Comparison of ENCODE assay signal across 8 cellular contexts in genomic region chr11:93784152-93784934, GRCh38. TPM values are rescaled to one million over a fixed set of nuclear protein-coding genes. Genes with fewer than 3 reads are reported as not detected.
A peak's percentile ranks its signal among the peaks of the same experiment; 100 is the strongest.
DNase-seq lines count a peak whose midpoint lies in the region; ATAC-seq, FAIRE-seq and TF ChIP-seq lines count a peak whose summit lies in the region.

MED17 (plus strand) TSS chr11:93784282; CDS start chr11:93784514, 232 bp downstream.

- peak within 1 kb of the TSS; percentile 95 for H3K27ac ChIP-seq in keratinocyte (ENCODE audit: control insufficient read depth, insufficient read depth, low read length)

- DNase-seq in Ammon's horn (ENCODE audit: low spot score): peak; percentile 96
- peak; percentile 88 for DNase-seq in NCI-H446 treated with DMSO at 0.1 percent for 48 hours (lab: John Stamatoyannopoulos, UW)
- peak; percentile 85 for DNase-seq in activated CD4-positive, CD25-positive, alpha-beta regulatory T cell treated with anti-CD3 and anti-CD28 coated beads, Interleukin-2, amount 50 U/mL, for 72 hours
- peak; percentile 14 to 74 for DNase-seq in cerebellar nuclear complex (lab: John Stamatoyannopoulos, UW)
- DNase-seq in keratinocyte (ENCODE audit: low read depth, low spot score): peak; percentile 28
- peak; percentile 71 to 80 for DNase-seq in stimulated activated CD4-positive, alpha-beta T cell treated with anti-CD3 and anti-CD28 coated beads, Interleukin-15, amount 100 ng/mL, for 1 hour (ENCODE audit: low read depth in 1 of 2, low spot score in 1 of 2)

- no peaks in the 10 kb centered on the region for H3K27me3 ChIP-seq in keratinocyte (ENCODE audit: control insufficient read depth, extremely low read depth, insufficient read depth, low read length)

- H2AFZ ChIP-seq in keratinocyte (ENCODE audit: control insufficient read depth, low read length): peak within 1 kb of the TSS; percentile 98

- peak; percentile 41 to 42 (median 42) for TF ChIP-seq CTCF in keratinocyte (optimal IDR thresholded peaks at IDR 0.05 in 1 of 3, IDR thresholded peaks at IDR 0.05 in 1 of 3, conservative IDR thresholded peaks at IDR 0.05 in 1 of 3; ENCODE audit: extremely low read depth in 1 of 3, insufficient read depth in 2 of 3, low read length in 3 of 3)

- dilution Hi-C loops in keratinocyte (cut with MboI; ENCODE audit: extremely low pct_ligation_motif_present, low sequenced_read_pairs): no loop called here

- H3K9me3 ChIP-seq in keratinocyte (ENCODE audit: control insufficient read depth, low read depth, low read length): no peaks in the 10 kb centered on the region

- ATAC-seq in GM19043 (IDR thresholded peaks at IDR 0.05; ENCODE audit: low read depth, unreplicated experiment) (peak; percentile 94), HG03378 (IDR thresholded peaks at IDR 0.05; ENCODE audit: unreplicated experiment) (peak; percentile 95)

- H3K9ac ChIP-seq in keratinocyte (ENCODE audit: control insufficient read depth, extremely low read depth, insufficient read depth, low read length): peak within 1 kb of the TSS; percentile 98

- H3K9me1 ChIP-seq in keratinocyte (ENCODE audit: control insufficient read depth, extremely low read depth, insufficient read depth, low read length): no peaks in the 10 kb centered on the region

- H3K4me3 ChIP-seq in keratinocyte (ENCODE audit: control insufficient read depth in 2 of 3, extremely low read depth in 1 of 3, insufficient read depth in 2 of 3, low read depth in 1 of 3, low read length in 3 of 3): peak within 1 kb of the TSS; percentile 85 to 97 (median 90)

- peaks cover 3 to 11% of the 10 kb centered on the region in 2 experiments for H3K36me3 ChIP-seq in keratinocyte (ENCODE audit: control insufficient read depth in 2 of 2, extremely low read depth in 1 of 2, insufficient read depth in 2 of 2, low read length in 2 of 2)

- peak within 1 kb of the TSS; percentile 86 for H3K4me2 ChIP-seq in keratinocyte (ENCODE audit: control insufficient read depth, extremely low read depth, insufficient read depth, low read depth, low read length)

- FAIRE-seq in keratinocyte (lab: Jason Lieb, UNC): peak; percentile 66

- peaks cover 27% of the 10 kb centered on the region for H3K4me1 ChIP-seq in keratinocyte (ENCODE audit: control insufficient read depth, extremely low read depth, insufficient read depth, low read length)

- peaks cover 12% of the 10 kb centered on the region for H4K20me1 ChIP-seq in keratinocyte (ENCODE audit: control insufficient read depth, extremely low read depth, insufficient read depth, low read length)

- peaks cover 52% of the 10 kb centered on the region for H3K79me2 ChIP-seq in keratinocyte (ENCODE audit: control insufficient read depth, insufficient read depth, low read length)

RNA-seq across cellular contexts. Expression of gene MED17, which starts in this region (rescaled TPM):
- polyA plus RNA-seq in keratinocyte: 20.9 to 25.1 TPM (median 23.5 TPM) in 3 replicates
- 63.5 TPM for polyA plus RNA-seq in keratinocyte (2011; ENCODE audit: low read depth)
- polyA plus RNA-seq in keratinocyte (2011; cell fraction: cytosol; rRNA removed): 10.3 and 23.6 TPM in 2 replicates
- polyA plus RNA-seq in keratinocyte (2011; cell fraction: nucleus; rRNA removed): 37.7 and 51.4 TPM in 2 replicates
- 20.3 and 24.5 TPM in 2 replicates for polyA plus RNA-seq in keratinocyte (2012; ENCODE audit: low replicate concordance)
- polyA minus RNA-seq in keratinocyte: 8.2 to 28.4 TPM (median 20.4 TPM) in 3 replicates
- polyA minus RNA-seq in keratinocyte (2011; cell fraction: cytosol; rRNA and poly(A)+ RNA removed): 19.2 TPM
- 25.9 and 33.7 TPM in 2 replicates for polyA minus RNA-seq in keratinocyte (2011; cell fraction: nucleus; rRNA and poly(A)+ RNA removed)

Comparison
In these comparisons a context has a peak if more than half of its experiments do, and no peak if none do; other contexts are left out.
1. Peak in every context shown above with its lines: DNase-seq, ATAC-seq, H3K4me3 ChIP-seq and H3K27ac ChIP-seq.
2. DNase-seq: peak in every context shown above with its lines; median percentile 96 in Ammon's horn; 88 in NCI-H446 treated with DMSO at 0.1 percent for 48 hours; 85 in activated CD4-positive, CD25-positive, alpha-beta regulatory T cell treated with anti-CD3 and anti-CD28 coated beads, Interleukin-2, amount 50 U/mL, for 72 hours; 76 in stimulated activated CD4-positive, alpha-beta T cell treated with anti-CD3 and anti-CD28 coated beads, Interleukin-15, amount 100 ng/mL, for 1 hour; 44 in cerebellar nuclear complex; 28 in keratinocyte.